ENCODE assay signal across 11 cellular contexts in the genomic region with DNA sequence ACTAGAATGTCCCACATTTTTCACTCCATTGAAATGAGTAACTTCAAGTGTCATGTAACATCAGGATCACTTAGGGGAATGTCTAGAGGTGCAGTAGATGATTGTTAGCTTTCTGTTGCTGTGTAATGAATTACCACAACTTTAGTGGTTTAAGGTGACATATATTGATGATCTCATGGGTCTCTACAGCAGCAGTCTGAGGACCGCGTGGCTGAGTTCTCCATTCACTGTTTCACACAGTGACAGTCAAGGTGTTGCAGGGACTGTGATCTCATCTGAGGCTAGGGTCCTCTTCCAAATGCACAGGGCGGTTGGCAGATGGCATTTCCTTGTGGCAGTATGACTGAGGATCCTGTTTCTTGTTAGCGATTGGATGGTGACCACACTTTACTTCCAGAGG.
A peak's percentile ranks its signal among the peaks of the same experiment; 100 is the strongest.
DNase-seq lines count a peak whose midpoint lies in the region; ATAC-seq and FAIRE-seq lines count a peak whose summit lies in the region.
"Had no signal": no experiment of that assay in that cellular context is flagged by ENCODE, and none has a peak within 500 bp of the region (broad histone marks: within the 10 kb centered on the region; RNA-seq: fewer than 3 reads in every experiment).

No MANE protein-coding gene starts in this region.

- H3K4me3 ChIP-seq in small intestine (ENCODE audit: low read depth in 1 of 2, low read length in 2 of 2) (no peak overlapping the region), Karpas-422 (ENCODE audit: low read length) (no peak overlapping the region)
- H3K4me3 ChIP-seq: ascending aorta had no signal

- no peak overlapping the region for H3K9ac ChIP-seq in Karpas-422 (ENCODE audit: low read length)

- H3K36me3 ChIP-seq in small intestine (ENCODE audit: control insufficient read depth in 2 of 2, insufficient read depth in 2 of 2, low read length in 2 of 2) (no peaks in the 10 kb centered on the region), Karpas-422 (ENCODE audit: insufficient read depth, low read length) (no peaks in the 10 kb centered on the region)
- H3K36me3 ChIP-seq: ascending aorta had no signal

- peak; percentile 40 for DNase-seq in activated CD8-positive, alpha-beta memory T cell treated with anti-CD3 and anti-CD28 coated beads, Interleukin-2, amount 50 U/mL, for 1 hour (ENCODE audit: extremely low read depth)
- DNase-seq in small intestine (peak; percentile 13), NCI-H2227 treated with DMSO at 0.1 percent for 48 hours (lab: John Stamatoyannopoulos, UW) (no peak), T1000 (lab: John Stamatoyannopoulos, UW) (no peak), posterior vena cava (ENCODE audit: low spot score) (no peak), Karpas-422 (no peak)
- DNase-seq: islet precursor cell had no signal

- intact Hi-C loops in posterior vena cava (cut with DNase I): no loop called here

- WGBS in small intestine, 3 donors: 86 to 90% (median 87%) methylated on average over 4 of the region's 4 CpGs

- no peak overlapping the region for H3K4me2 ChIP-seq in Karpas-422 (ENCODE audit: low read depth, low read length, poor library complexity, severe bottlenecking)

- H3K27me3 ChIP-seq in small intestine (ENCODE audit: control insufficient read depth in 2 of 2, insufficient read depth in 2 of 2, low read length in 2 of 2) (no peaks in the 10 kb centered on the region), Karpas-422 (ENCODE audit: low read length) (no peaks in the 10 kb centered on the region)
- H3K27me3 ChIP-seq: ascending aorta had no signal

- peaks cover 2% of the 10 kb centered on the region; the same call in 1 of the 2 replicates for H3K79me2 ChIP-seq in Karpas-422 (ENCODE audit: low read length)

- H4K20me1 ChIP-seq in Karpas-422 (ENCODE audit: insufficient read depth, low read depth, low read length): peaks cover 17% of the 10 kb centered on the region; the same call in 1 of the 2 replicates

- peak overlapping the region; percentile 48 to 88 for H3K27ac ChIP-seq in small intestine (ENCODE audit: low read depth in 1 of 2, low read length in 1 of 2)
- no peak overlapping the region for H3K27ac ChIP-seq in Karpas-422 (ENCODE audit: low read length)

- H3K4me1 ChIP-seq in small intestine (ENCODE audit: control insufficient read depth in 2 of 2, insufficient read depth in 1 of 2, low read depth in 1 of 2, low read length in 1 of 2) (peaks cover 0 to 4% of the 10 kb centered on the region in 2 donors), Karpas-422 (ENCODE audit: low read length) (peaks cover 11% of the 10 kb centered on the region)
- H3K4me1 ChIP-seq: ascending aorta had no signal

- H2AFZ ChIP-seq in Karpas-422 (ENCODE audit: low read length): no peak overlapping the region

- no peaks in the 10 kb centered on the region for H3K9me2 ChIP-seq in Karpas-422 (replicated peaks; ENCODE audit: insufficient read depth, low read length)

- H3K9me3 ChIP-seq in small intestine (ENCODE audit: control insufficient read depth, low read depth) (no peaks in the 10 kb centered on the region), Karpas-422 (ENCODE audit: low read length) (no peaks in the 10 kb centered on the region)
- H3K9me3 ChIP-seq: ascending aorta had no signal

- ATAC-seq in GM18870 (IDR thresholded peaks at IDR 0.05; ENCODE audit: unreplicated experiment) (peak; percentile 58), HG03159 (IDR thresholded peaks at IDR 0.05; ENCODE audit: unreplicated experiment) (peak; percentile 75)

- no peak for FAIRE-seq in small intestine (lab: Jason Lieb, UNC)
- FAIRE-seq: G401.6 had no signal

Comparison
In these comparisons a context has a peak if more than half of its experiments do, and no peak if none do; other contexts are left out.
1. DNase-seq: peak in activated CD8-positive, alpha-beta memory T cell treated with anti-CD3 and anti-CD28 coated beads, Interleukin-2, amount 50 U/mL, for 1 hour (single experiment) and small intestine (single experiment); none in NCI-H2227 treated with DMSO at 0.1 percent for 48 hours (single experiment), T1000 (single experiment), posterior vena cava (single experiment) and Karpas-422 (single experiment).